In genomic region chr6:43770417-43771209, GRCh38 we compare ENCODE assay signal across 8 cellular contexts. TPM values are rescaled to one million over a fixed set of nuclear protein-coding genes. Genes with fewer than 3 reads are reported as not detected.
DNase-seq lines count a peak whose midpoint lies in the region; ATAC-seq, FAIRE-seq and TF ChIP-seq lines count a peak whose summit lies in the region.

No MANE protein-coding gene starts in this region.

- peaks cover 9% of the 10 kb centered on the region for H3K4me1 ChIP-seq in CD8-positive, alpha-beta T cell (ENCODE audit: insufficient read depth, low read length)
- H3K4me1 ChIP-seq in heart left ventricle (peaks cover 11 to 50% (median 41%) of the 10 kb centered on the region in 12 donors), pancreas (peaks cover 15 to 19% (median 15%) of the 10 kb centered on the region in 3 donors)

- peaks cover 30% of the 10 kb centered on the region for H3K27me3 Mint-ChIP-seq in CD8-positive, alpha-beta T cell (ENCODE audit: low read depth)

- H3K9me3 ChIP-seq in CD8-positive, alpha-beta T cell (ENCODE audit: low read length), result no peaks in the 10 kb centered on the region
- H3K9me3 ChIP-seq in heart left ventricle, result no peaks in the 10 kb centered on the region
- H3K9me3 ChIP-seq in pancreas, result no peaks in the 10 kb centered on the region

- intact Hi-C loops in CD8-positive, alpha-beta T cell (cut with DNase I, micrococcal nuclease), result loop anchor here (1.0 to 5.0 kb wide), 7 partner anchors 103 to 542 kb away; partner anchors contain the start of genes AARS2 (in 1 of the 2) and SLC29A1 (in 1 of the 2)
- intact Hi-C loops in heart left ventricle (cut with DNase I) (loop anchor here in 9 of 10 donors (1.0 to 10.0 kb wide), 16 partner anchors 47 to 474 kb away; partner anchors contain the start of gene HSP90AB1 (in 1 of the 9)), pancreas (cut with DNase I) (loop anchor here in 2 of 3 donors (5.0 kb wide), 2 partner anchors 62 to 67 kb away; no protein-coding TSS in a partner anchor)

- ATAC-seq in CD8-positive, alpha-beta T cell, result no peak
- peak; percentile 15 for ATAC-seq in HG02759 (IDR thresholded peaks at IDR 0.05; ENCODE audit: unreplicated experiment)
- ATAC-seq in heart left ventricle, result peak in 3 of 4 donors; percentile 30 to 41 (median 31)
- peak; percentile 3 to 31 (median 16) for ATAC-seq in pancreas
- ATAC-seq in GM18909 (IDR thresholded peaks at IDR 0.05; ENCODE audit: poor library complexity, unreplicated experiment), result no peak
- ATAC-seq in HG03135 (IDR thresholded peaks at IDR 0.05; ENCODE audit: unreplicated experiment), result no peak

- 0 to 1% (median 0%) methylated on average over 37 to 84 of the region's 84 CpGs for WGBS in heart left ventricle, 4 donors
- 0 to 1% methylated on average over 57 to 84 of the region's 84 CpGs for WGBS in pancreas, 2 donors

- H3K4me1 Mint-ChIP-seq in CD8-positive, alpha-beta T cell (ENCODE audit: low read depth), result peaks cover 14% of the 10 kb centered on the region

- peak in 3 of 7 experiments; percentile 15 to 53 (median 22) for DNase-seq in CD8-positive, alpha-beta T cell
- DNase-seq in RPMI8226 (peak; percentile 61), amniotic epithelial cell (ENCODE audit: low read depth) (peak; percentile 45), heart left ventricle (peak; percentile 81 to 90 (median 87)), pancreas (peak; percentile 72 to 88 (median 78))

- CTCF ChIA-PET in CD8-positive, alpha-beta T cell (lab: Charles Lee), result interaction anchor here (1.1 to 4.5 kb wide), 18 partner anchors 9 to 386 kb away, joined by 3 to 153 read pairs (median 8); partner anchors contain the start of gene MRPS18A

- no peaks in the 10 kb centered on the region for H3K9me3 Mint-ChIP-seq in CD8-positive, alpha-beta T cell

- H3K4me3 Mint-ChIP-seq in CD8-positive, alpha-beta T cell, result peak overlapping the region; percentile 92

- POLR2A ChIA-PET in CD8-positive, alpha-beta T cell (lab: Charles Lee), result interaction anchor here (0.7 to 1.0 kb wide), 2 partner anchors 83 to 303 kb away, joined by 3 read pairs; partner anchors contain the start of gene MRPS18A

- no peak for FAIRE-seq in pancreas (lab: Jason Lieb, UNC)

- H3K36me3 ChIP-seq in CD8-positive, alpha-beta T cell (ENCODE audit: insufficient read depth, low read length), result no peaks in the 10 kb centered on the region
- peaks cover 0 to 6% (median 0%) of the 10 kb centered on the region in 9 donors for H3K36me3 ChIP-seq in heart left ventricle
- no peaks in the 10 kb centered on the region for H3K36me3 ChIP-seq in pancreas

- peaks cover 2% of the 10 kb centered on the region for H3K36me3 Mint-ChIP-seq in CD8-positive, alpha-beta T cell

- H3K27ac Mint-ChIP-seq in CD8-positive, alpha-beta T cell, result no peak overlapping the region

- no peak for TF ChIP-seq CTCF in CD8-positive, alpha-beta T cell (IDR thresholded peaks at IDR 0.05)
- no peak for TF ChIP-seq CTCF in heart left ventricle (IDR thresholded peaks at IDR 0.05)
- no peak for TF ChIP-seq CTCF in pancreas (IDR thresholded peaks at IDR 0.05)

- H3K4me3 ChIP-seq in CD8-positive, alpha-beta T cell (ENCODE audit: low read depth, low read length), result peak overlapping the region; percentile 88
- H3K4me3 ChIP-seq in heart left ventricle (peak overlapping the region; percentile 64 to 99 (median 92)), pancreas (peak overlapping the region; percentile 76 to 96 (median 87))

- no peak overlapping the region for H3K27ac ChIP-seq in CD8-positive, alpha-beta T cell (ENCODE audit: low read depth, low read length)
- H3K27ac ChIP-seq in heart left ventricle, result peak overlapping the region; percentile 89 to 99 (median 97)
- peak overlapping the region; percentile 92 to 100 (median 96) for H3K27ac ChIP-seq in pancreas

- no peaks in the 10 kb centered on the region for H3K27me3 ChIP-seq in CD8-positive, alpha-beta T cell (ENCODE audit: insufficient read depth, low read length)
- H3K27me3 ChIP-seq in heart left ventricle, result no peaks in the 10 kb centered on the region
- no peaks in the 10 kb centered on the region for H3K27me3 ChIP-seq in pancreas

- TF ChIP-seq POLR2A in heart left ventricle (IDR thresholded peaks at IDR 0.05), result peak; percentile 36 to 56

RNA-seq across cellular contexts. Expression of gene VEGFA, which starts 0.6 kb away (rescaled TPM):
- total RNA-seq in CD8-positive, alpha-beta T cell, result 1 to 10 TPM; 4.6 to 5.3 TPM
- 100 to 1,000 TPM in 7 of 9 donors, 10 to 100 TPM in 2; 83.0 to 238 (median 171) TPM for total RNA-seq in heart left ventricle
- polyA plus RNA-seq in heart left ventricle, result 100 to 1,000 TPM; 139 to 254 TPM
- 100 to 1,000 TPM in 1 of 6 donors, 10 to 100 TPM in 5; 55.2 to 127 (median 90.0) TPM for total RNA-seq in pancreas
- 100 to 1,000 TPM; 158 to 206 TPM for polyA plus RNA-seq in pancreas

Comparison
In these comparisons a context has a peak if more than half of its experiments do, and no peak if none do; other contexts are left out.
1. ATAC-seq: peak in HG02759 (single experiment), heart left ventricle (3 of 4) and pancreas (4 of 4); none in CD8-positive, alpha-beta T cell (single experiment), GM18909 (single experiment) and HG03135 (single experiment).
2. RNA of gene VEGFA, which starts 0.6 kb away (total RNA-seq): 83.0 to 238 TPM in heart left ventricle and 55.2 to 127 TPM in pancreas; 4.6 to 5.3 TPM in CD8-positive, alpha-beta T cell; every median in the first group is over 4 times any median in the second.
3. Peak in every context shown above with its lines, with median percentiles within 50 percentile points of each other: H3K4me3 ChIP-seq.